Comparison of ENCODE assay signal across 21 cellular contexts in the genomic region with DNA sequence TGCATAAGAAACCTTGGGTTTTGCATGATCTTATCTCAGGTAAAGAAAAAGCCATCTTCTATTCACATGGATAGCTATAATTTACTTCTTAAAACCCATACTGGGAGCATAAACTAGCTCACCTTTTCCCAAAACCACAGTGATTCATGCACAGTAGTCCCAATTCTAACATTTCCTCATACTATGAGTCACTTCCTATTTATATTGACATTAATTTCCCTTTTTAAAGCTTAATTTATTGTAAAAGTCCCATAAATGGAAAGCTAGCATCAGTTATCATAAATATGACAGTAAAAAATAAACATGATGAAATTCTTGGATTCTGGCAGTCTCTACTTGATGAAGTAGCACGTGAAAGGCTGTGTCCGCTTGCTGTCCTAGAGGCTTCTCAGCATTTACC.
DNase-seq lines count a peak whose midpoint lies in the region; ATAC-seq and TF ChIP-seq lines count a peak whose summit lies in the region.
"Had no signal": no experiment of that assay in that cellular context is flagged by ENCODE, and none has a peak within 500 bp of the region (broad histone marks: within the 10 kb centered on the region; RNA-seq: fewer than 3 reads in every experiment).

No MANE protein-coding gene starts in this region.

- no peak for TF ChIP-seq POLR2A in IMR-90 (IDR thresholded peaks at IDR 0.05; ENCODE audit: low read depth, low read length)

- H2AFZ ChIP-seq in IMR-90 (replicated peaks; ENCODE audit: low read length, poor library complexity) (no peak overlapping the region), mammary epithelial cell (ENCODE audit: low read depth, low read length) (no peak overlapping the region)
- H2AFZ ChIP-seq: PC-9 had no signal

- no peak overlapping the region for H3K27ac Mint-ChIP-seq in activated naive CD4-positive, alpha-beta T cell treated with anti-CD3 and anti-CD28 coated beads, Interleukin-2, amount 50 U/mL, for 72 hours
- H3K27ac Mint-ChIP-seq: CD8-positive, alpha-beta memory T cell had no signal

- in situ Hi-C loops in IMR-90 (cut with MboI; ENCODE audit: low sequenced_read_pairs) (no loop called here), mammary epithelial cell (cut with MboI; ENCODE audit: low sequenced_read_pairs in 2 of 2) (no loop called here)

- ATAC-seq in IMR-90 (ENCODE audit: low read depth) (peak; percentile 42; the same call in 1 of the 2 replicates), HG02678 (IDR thresholded peaks at IDR 0.05; ENCODE audit: unreplicated experiment) (no peak)
- ATAC-seq in activated naive CD4-positive, alpha-beta T cell treated with anti-CD3 and anti-CD28 coated beads, Interleukin-2, amount 50 U/mL, for 72 hours = no peak
- ATAC-seq: left lung had no signal

- H2BK20ac ChIP-seq in IMR-90 (ENCODE audit: low read depth, low read length) = no peak overlapping the region

- no peaks in the 10 kb centered on the region for H3K79me2 ChIP-seq in mammary epithelial cell (ENCODE audit: insufficient read depth, low read length)

- no peak for TF ChIP-seq RAD21 in IMR-90 (IDR thresholded peaks at IDR 0.05; ENCODE audit: low read length)

- no peaks in the 10 kb centered on the region for H3K27me3 ChIP-seq in IMR-90 (ENCODE audit: control insufficient read depth, insufficient read depth, low read length)
- peaks cover 2% of the 10 kb centered on the region for H3K27me3 ChIP-seq in mammary epithelial cell (ENCODE audit: insufficient read depth, low read length)
- H3K27me3 ChIP-seq: brain microvascular endothelial cell, left lung, spleen, suprapubic skin had no signal

- H3K36me3 ChIP-seq in IMR-90 (ENCODE audit: control insufficient read depth, insufficient read depth, low read length) (peaks cover 9% of the 10 kb centered on the region; the same call in 1 of the 2 replicates), mammary epithelial cell (ENCODE audit: insufficient read depth, low read length) (no peaks in the 10 kb centered on the region)
- H3K36me3 ChIP-seq: left lung, prostate gland, spleen, suprapubic skin had no signal

- H2BK120ac ChIP-seq in IMR-90 (ENCODE audit: low read depth, low read length) = no peak overlapping the region

- no peak overlapping the region for H2AK9ac ChIP-seq in IMR-90 (replicated peaks; ENCODE audit: low read depth, low read length, poor library complexity)

- H3K23ac ChIP-seq in IMR-90 (ENCODE audit: low read depth, low read length) = no peak overlapping the region

- peaks cover 0 to 14% of the 10 kb centered on the region in 2 experiments; a peak in 3 of 4 replicates for H3K79me1 ChIP-seq in IMR-90 (ENCODE audit: low read depth in 1 of 2, low read length in 2 of 2)

- H3K4me3 ChIP-seq in IMR-90 (ENCODE audit: insufficient read depth, low read depth, low read length) = no peak overlapping the region
- no peak overlapping the region for H3K4me3 ChIP-seq in mammary epithelial cell (replicated peaks in 1 of 3; ENCODE audit: insufficient read depth in 1 of 3, low read depth in 2 of 3, low read length in 3 of 3)
- H3K4me3 ChIP-seq: left lung, PC-9, prostate gland, spleen, suprapubic skin had no signal

- no peak overlapping the region for H3K4ac ChIP-seq in IMR-90 (ENCODE audit: low read depth, low read length)

- H3K36me3 Mint-ChIP-seq in activated naive CD4-positive, alpha-beta T cell treated with anti-CD3 and anti-CD28 coated beads, Interleukin-2, amount 50 U/mL, for 72 hours = no peaks in the 10 kb centered on the region
- H3K36me3 Mint-ChIP-seq: CD8-positive, alpha-beta memory T cell had no signal

- H3K4me2 ChIP-seq in IMR-90 (ENCODE audit: low read depth, low read length) (no peak overlapping the region), mammary epithelial cell (ENCODE audit: insufficient read depth, low read depth, low read length) (no peak overlapping the region)
- H3K4me2 ChIP-seq: PC-9 had no signal

- H4K91ac ChIP-seq in IMR-90 (ENCODE audit: insufficient read depth, low read depth, low read length) = no peak overlapping the region

- H3K9ac ChIP-seq in IMR-90 (ENCODE audit: low read depth, low read length) = no peak overlapping the region
- no peak overlapping the region for H3K9ac ChIP-seq in mammary epithelial cell (ENCODE audit: insufficient read depth, low read length)

- POLR2A ChIA-PET in IMR-90 (lab: Charles Lee; ENCODE audit: unreplicated experiment) = no interaction called here

- H4K8ac ChIP-seq in IMR-90 (ENCODE audit: low read depth in 2 of 2, low read length in 2 of 2) = no peak overlapping the region

- CTCF ChIA-PET in IMR-90 (lab: Yijun Ruan, JAX) = no interaction called here
- CTCF ChIA-PET in mammary epithelial cell (lab: Charles Lee; ENCODE audit: low non-redundant PET) = no interaction called here

- H3K4me1 ChIP-seq in IMR-90 (ENCODE audit: control insufficient read depth, insufficient read depth, low read length) (no peaks in the 10 kb centered on the region; the same call in 1 of the 2 replicates), mammary epithelial cell (ENCODE audit: insufficient read depth, low read length) (peaks cover 8% of the 10 kb centered on the region)
- H3K4me1 ChIP-seq: left lung, prostate gland, spleen, suprapubic skin had no signal

- DNase-seq in Daoy (ENCODE audit: low read depth) (peak; percentile 12), IMR-90 (peak; percentile 66), mammary epithelial cell (peak; percentile 52), iris pigment epithelial cell (ENCODE audit: low read depth) (peak; percentile 67), NCI-H187 treated with DMSO at 0.1 percent for 48 hours (lab: John Stamatoyannopoulos, UW) (no peak), NCI-H2107 (lab: John Stamatoyannopoulos, UW) (no peak)
- no peak for DNase-seq in activated naive CD4-positive, alpha-beta T cell treated with anti-CD3 and anti-CD28 coated beads, Interleukin-2, amount 50 U/mL, for 72 hours (ENCODE audit: low spot score in 2 of 2)
- DNase-seq: activated naive CD4-positive, alpha-beta T cell treated with anti-CD3 and anti-CD28 coated beads, Interleukin-2, amount 50 U/mL, for 16 hours; activated T-cell treated with anti-CD3 and anti-CD28 coated beads, Interleukin-2, amount 50 U/mL, for 48 hours; brain microvascular endothelial cell; CD8-positive, alpha-beta memory T cell; DMS53; left lung; NCI-H1436 treated with DMSO at 0.1 percent for 48 hours; NCI-H82; PC-9; spleen; stimulated activated CD8-positive, alpha-beta memory T cell treated with anti-CD3 and anti-CD28 coated beads, Interleukin-4, amount 100 ng/mL, for 48 hours had no signal

- TF ChIP-seq CTCF in IMR-90 (conservative IDR thresholded peaks at IDR 0.05; ENCODE audit: low read depth, low read length) (no peak), mammary epithelial cell (conservative IDR thresholded peaks at IDR 0.05 in 1 of 2, IDR thresholded peaks at IDR 0.05 in 1 of 2; ENCODE audit: extremely low read depth in 1 of 2, insufficient read depth in 1 of 2, low read depth in 1 of 2, low read length in 2 of 2) (no peak)

- H3K9me1 ChIP-seq in IMR-90 (ENCODE audit: insufficient read depth, low read length) = peaks cover 18% of the 10 kb centered on the region

- H4K20me1 ChIP-seq in IMR-90 (ENCODE audit: insufficient read depth, low read length) (no peaks in the 10 kb centered on the region), mammary epithelial cell (ENCODE audit: insufficient read depth, low read length) (no peaks in the 10 kb centered on the region)

- H3K9me3 Mint-ChIP-seq in activated naive CD4-positive, alpha-beta T cell treated with anti-CD3 and anti-CD28 coated beads, Interleukin-2, amount 50 U/mL, for 72 hours = peaks cover 8 to 9% of the 10 kb centered on the region in 2 donors

- no peak overlapping the region for H2BK15ac ChIP-seq in IMR-90 (ENCODE audit: low read depth, low read length)

- H3K27ac ChIP-seq in IMR-90 (ENCODE audit: insufficient read depth, low read length) (no peak overlapping the region), mammary epithelial cell (ENCODE audit: insufficient read depth, low read depth, low read length) (no peak overlapping the region)
- H3K27ac ChIP-seq: brain microvascular endothelial cell, left lung, PC-9, prostate gland, spleen, suprapubic skin had no signal

- H3K18ac ChIP-seq in IMR-90 (ENCODE audit: low read depth, low read length) = no peak overlapping the region

- no CpG with 5 or more reads among the region's 2 CpGs for WGBS in IMR-90 (ENCODE audit: extremely low coverage in 2 of 2, insufficient read length in 1 of 2), 2 experiments
- WGBS in mammary epithelial cell (ENCODE audit: low coverage, missing lambda C conversion rate) = 88% methylated on average over 2 of the region's 2 CpGs

- H3K56ac ChIP-seq in IMR-90 (ENCODE audit: extremely low read depth, insufficient read depth, low read length) = no peak overlapping the region

- no peak overlapping the region for H2AK5ac ChIP-seq in IMR-90 (ENCODE audit: low read depth, low read length)

- no peak overlapping the region for H4K5ac ChIP-seq in IMR-90 (ENCODE audit: low read depth, low read length)

- no peak overlapping the region for H3K14ac ChIP-seq in IMR-90 (replicated peaks; ENCODE audit: low read depth, low read length)

- no peak overlapping the region for H2BK5ac ChIP-seq in IMR-90 (ENCODE audit: low read depth, low read length, poor library complexity, severe bottlenecking)

- intact Hi-C loops in IMR-90 (cut with micrococcal nuclease) (no loop called here), mammary epithelial cell (cut with micrococcal nuclease) (no loop called here)

- BruUV-seq in IMR-90 (replicated peaks; lab: Mats Ljungman, UMichigan) (no TSS peak), mammary epithelial cell (replicated peaks; lab: Mats Ljungman, UMichigan) (no TSS peak)

- H3K9me3 ChIP-seq in IMR-90 (ENCODE audit: control insufficient read depth, insufficient read depth, low read length) = no peaks in the 10 kb centered on the region
- H3K9me3 ChIP-seq in mammary epithelial cell (replicated peaks; ENCODE audit: insufficient read depth, low read length) = no peaks in the 10 kb centered on the region
- H3K9me3 ChIP-seq: left lung, prostate gland, spleen, suprapubic skin had no signal

- dilution Hi-C loops in IMR-90 (cut with HindIII; ENCODE audit: low sequenced_read_pairs, unreplicated experiment) (no loop called here), mammary epithelial cell (cut with HindIII; ENCODE audit: low sequenced_read_pairs) (no loop called here)

TF ChIP-seq in IMR-90, 13 proteins besides CTCF, POLR2A, EP300 and RAD21:
- peak; percentile 41; the same call in 1 of the 2 replicates for TF ChIP-seq BHLHE40 (IDR thresholded peaks at IDR 0.05; ENCODE audit: low read depth, low read length)
- TF ChIP-seq CEBPB (IDR thresholded peaks at IDR 0.05; ENCODE audit: low read depth, low read length) = peak; percentile 55; the same call in 1 of the 2 replicates
- no peak for TF ChIP-seq NFE2L2 (IDR thresholded peaks at IDR 0.05; ENCODE audit: low read depth, low read length)
- TF ChIP-seq MAFK (IDR thresholded peaks at IDR 0.05; ENCODE audit: low read depth, low read length) = no peak
- peak; percentile 81 for TF ChIP-seq FOS (IDR thresholded peaks at IDR 0.05; ENCODE audit: low read depth, low read length)

Comparison
In these comparisons a context has a peak if more than half of its experiments do, and no peak if none do; other contexts are left out.
1. DNase-seq: peak in Daoy (single experiment), IMR-90 (single experiment), mammary epithelial cell (single experiment) and iris pigment epithelial cell (single experiment); none in NCI-H187 treated with DMSO at 0.1 percent for 48 hours (single experiment), activated naive CD4-positive, alpha-beta T cell treated with anti-CD3 and anti-CD28 coated beads, Interleukin-2, amount 50 U/mL, for 72 hours (0 of 2) and NCI-H2107 (single experiment).